14 cellular contexts compared by ENCODE assay signal in genomic region chr20:15199698-15200097, GRCh38.
DNase-seq lines count a peak whose midpoint lies in the region; ATAC-seq lines count a peak whose summit lies in the region.
"Had no signal": no experiment of that assay in that cellular context is flagged by ENCODE, and none has a peak within 500 bp of the region (broad histone marks: within the 10 kb centered on the region; RNA-seq: fewer than 3 reads in every experiment).

No MANE protein-coding gene starts in this region.

- DNase-seq in NCI-H446 treated with DMSO at 0.1 percent for 48 hours (lab: John Stamatoyannopoulos, UW), result no peak
- no peak for DNase-seq in COLO829 (ENCODE audit: low spot score)
- DNase-seq in NCI-H1092 (lab: John Stamatoyannopoulos, UW), result no peak
- DNase-seq in Right ventricle myocardium superior, result no peak
- DNase-seq: cerebellar nuclear complex; Karpas-422; mucosa of descending colon; PC-9; stimulated activated CD4-positive, alpha-beta T cell treated with anti-CD3 and anti-CD28 coated beads, Interleukin-1b, Interleukin-23, amount 100 ng/mL, for 48 hours; stimulated activated naive CD4-positive, alpha-beta T cell had no signal

- ATAC-seq in GM18861 (IDR thresholded peaks at IDR 0.05; ENCODE audit: unreplicated experiment) (peak; percentile 53), GM21515 (IDR thresholded peaks at IDR 0.05; ENCODE audit: unreplicated experiment) (peak; percentile 30), HG02981 (IDR thresholded peaks at IDR 0.05; ENCODE audit: unreplicated experiment) (peak; percentile 50), HG03575 (IDR thresholded peaks at IDR 0.05; ENCODE audit: extremely low read depth, insufficient number of reproducible peaks, low FRiP score, unreplicated experiment) (peak; percentile 27), Right ventricle myocardium superior (ENCODE audit: poor library complexity) (no peak)
- ATAC-seq: mucosa of descending colon had no signal

- intact Hi-C loops in Right ventricle myocardium superior (cut with DNase I), result no loop called here
